ENCODE assay signal across 15 cellular contexts in the genomic region with DNA sequence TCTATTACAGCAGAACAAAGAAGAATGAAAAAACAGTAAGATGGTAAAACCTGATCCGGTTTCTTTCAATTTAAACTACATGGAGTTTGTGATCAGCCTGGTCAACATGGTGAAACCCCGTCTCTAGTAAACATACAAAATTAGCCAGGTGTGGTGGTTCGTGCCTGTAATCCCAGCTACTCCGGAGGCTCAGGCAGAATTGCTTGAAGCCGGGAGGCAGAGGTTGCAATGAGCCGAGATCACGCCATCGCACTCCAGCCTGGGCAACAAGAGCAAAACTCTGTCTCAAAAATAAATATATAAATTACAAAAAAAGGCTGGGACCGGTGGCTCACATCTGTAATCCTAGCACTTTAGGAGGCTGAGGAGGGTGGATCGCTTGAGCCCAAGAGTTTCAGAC. TPM values are rescaled to one million over a fixed set of nuclear protein-coding genes. Genes with fewer than 3 reads are reported as not detected.
DNase-seq lines count a peak whose midpoint lies in the region; FAIRE-seq and TF ChIP-seq lines count a peak whose summit lies in the region.
"Not testable (repeated sequence)": the region's sequence is repeated elsewhere in the genome, so short reads cannot be mapped to it uniquely, and the experiment has no call there.
"Had no signal": no experiment of that assay in that cellular context is flagged by ENCODE, and none has a peak within 500 bp of the region (broad histone marks: within the 10 kb centered on the region; RNA-seq: fewer than 3 reads in every experiment).

No MANE protein-coding gene starts in this region.

- not testable (repeated sequence) for FAIRE-seq in kidney (lab: Jason Lieb, UNC)

- H3K36me3 Mint-ChIP-seq in T-helper 2 cell treated with Interferon-gamma antibody and Interleukin-4, amounts not matched to agents 5 μg/mL and 100 μg/mL, for 36 hours (ENCODE audit: low read depth), result peaks cover 50% of the 10 kb centered on the region
- peaks cover 13% of the 10 kb centered on the region for H3K36me3 Mint-ChIP-seq in activated naive CD4-positive, alpha-beta T cell treated with anti-CD3 and anti-CD28 coated beads, Interleukin-2, amount 50 U/mL, for 24 hours
- peaks cover 58% of the 10 kb centered on the region for H3K36me3 Mint-ChIP-seq in stimulated activated naive CD8-positive, alpha-beta T cell treated with anti-CD3 and anti-CD28 coated beads, Interleukin-15, Interleukin-2, amounts not matched to agents 100 ng/mL and 50 ng/mL, for 24 hours (ENCODE audit: low read depth)

- not testable (repeated sequence) for H3K27me3 ChIP-seq in BLaER1; KMS-11 (ENCODE audit: insufficient read depth, low read depth); effector memory CD4-positive, alpha-beta T cell (replicated peaks; ENCODE audit: control insufficient read depth, insufficient read depth, low read length, poor library complexity, severe bottlenecking); neural cell (ENCODE audit: insufficient read depth, low read depth, low read length)

- not testable (repeated sequence) for H3K4me3 ChIP-seq in BLaER1; KMS-11 (IDR thresholded peaks at IDR 0.05; ENCODE audit: insufficient read depth, low read depth, low read length); effector memory CD4-positive, alpha-beta T cell (ENCODE audit: insufficient read depth, low read depth, low read length, poor library complexity, severe bottlenecking)
- H3K4me3 ChIP-seq in kidney (ENCODE audit: low read length in 2 of 2) (peak overlapping the region; percentile 8 to 55), neural cell (ENCODE audit: low read length) (peak overlapping the region; percentile 36)

- H3K4me3 Mint-ChIP-seq in T-helper 2 cell treated with Interferon-gamma antibody and Interleukin-4, amounts not matched to agents 5 μg/mL and 100 μg/mL, for 36 hours, result peak overlapping the region; percentile 65
- peak overlapping the region; percentile 73 for H3K4me3 Mint-ChIP-seq in activated naive CD4-positive, alpha-beta T cell treated with anti-CD3 and anti-CD28 coated beads, Interleukin-2, amount 50 U/mL, for 24 hours
- not testable (repeated sequence) for H3K4me3 Mint-ChIP-seq in stimulated activated naive CD8-positive, alpha-beta T cell treated with anti-CD3 and anti-CD28 coated beads, Interleukin-15, Interleukin-2, amounts not matched to agents 100 ng/mL and 50 ng/mL, for 24 hours

- not testable (repeated sequence) for TF ChIP-seq RAD21 in neural cell (conservative IDR thresholded peaks at IDR 0.05)

- not testable (repeated sequence) for H2AFZ ChIP-seq in KMS-11 (ENCODE audit: low read depth); neural cell (ENCODE audit: low read depth, low read length)

- intact Hi-C loops in kidney (cut with DNase I), result not testable (repeated sequence)

- H3K79me2 ChIP-seq in KMS-11 (ENCODE audit: insufficient read depth, low read depth) (peaks cover 83% of the 10 kb centered on the region), neural cell (replicated peaks; ENCODE audit: insufficient read depth, low read length) (peaks cover 46% of the 10 kb centered on the region)

- H3K9me2 ChIP-seq in neural cell (ENCODE audit: insufficient read depth, low read length), result not testable (repeated sequence)

- H3K36me3 ChIP-seq in BLaER1 (peaks cover 80% of the 10 kb centered on the region), KMS-11 (ENCODE audit: insufficient read depth) (peaks cover 64% of the 10 kb centered on the region; the same call in 1 of the 2 replicates), kidney (ENCODE audit: control insufficient read depth in 1 of 2, insufficient read depth in 2 of 2, low read length in 2 of 2) (peaks cover 21 to 49% of the 10 kb centered on the region in 2 donors), neural cell (ENCODE audit: insufficient read depth, low read length) (peaks cover 17% of the 10 kb centered on the region)
- H3K36me3 ChIP-seq in effector memory CD4-positive, alpha-beta T cell (ENCODE audit: control insufficient read depth, insufficient read depth, low read length), result peaks cover 60% of the 10 kb centered on the region

- H3K9ac ChIP-seq in BLaER1, result peak overlapping the region; percentile 49; the same call in 1 of the 2 replicates
- not testable (repeated sequence) for H3K9ac ChIP-seq in KMS-11; neural cell (ENCODE audit: low read length)
- H3K9ac ChIP-seq in kidney (ENCODE audit: low read length in 2 of 2), result peak overlapping the region in 1 of 2 donors; percentile 58

- H3K4me2 ChIP-seq in BLaER1, result peak overlapping the region; percentile 84
- peak overlapping the region; percentile 93 for H3K4me2 ChIP-seq in KMS-11
- not testable (repeated sequence) for H3K4me2 ChIP-seq in neural cell (ENCODE audit: low read length)

- H4K20me1 ChIP-seq in BLaER1 (peaks cover 79% of the 10 kb centered on the region), KMS-11 (ENCODE audit: insufficient read depth) (peaks cover 26% of the 10 kb centered on the region)
- not testable (repeated sequence) for H4K20me1 ChIP-seq in neural cell (ENCODE audit: insufficient read depth)

- not testable (repeated sequence) for H3F3A ChIP-seq in neural cell (ENCODE audit: insufficient read depth, low read length, poor library complexity, severe bottlenecking)

- not testable (repeated sequence) for H3K9me3 Mint-ChIP-seq in T-helper 2 cell treated with Interferon-gamma antibody and Interleukin-4, amounts not matched to agents 5 μg/mL and 100 μg/mL, for 36 hours; activated naive CD4-positive, alpha-beta T cell treated with anti-CD3 and anti-CD28 coated beads, Interleukin-2, amount 50 U/mL, for 24 hours; stimulated activated naive CD8-positive, alpha-beta T cell treated with anti-CD3 and anti-CD28 coated beads, Interleukin-15, Interleukin-2, amounts not matched to agents 100 ng/mL and 50 ng/mL, for 24 hours

- peaks cover 32% of the 10 kb centered on the region for H3K4me1 Mint-ChIP-seq in T-helper 2 cell treated with Interferon-gamma antibody and Interleukin-4, amounts not matched to agents 5 μg/mL and 100 μg/mL, for 36 hours (ENCODE audit: low read depth)
- H3K4me1 Mint-ChIP-seq in activated naive CD4-positive, alpha-beta T cell treated with anti-CD3 and anti-CD28 coated beads, Interleukin-2, amount 50 U/mL, for 24 hours, result peaks cover 38% of the 10 kb centered on the region
- H3K4me1 Mint-ChIP-seq in stimulated activated naive CD8-positive, alpha-beta T cell treated with anti-CD3 and anti-CD28 coated beads, Interleukin-15, Interleukin-2, amounts not matched to agents 100 ng/mL and 50 ng/mL, for 24 hours (ENCODE audit: low read depth), result peaks cover 42% of the 10 kb centered on the region

- H3K9me3 ChIP-seq in BLaER1; effector memory CD4-positive, alpha-beta T cell (ENCODE audit: control insufficient read depth, low read length); kidney (ENCODE audit: control insufficient read depth in 1 of 2, low read length in 2 of 2); neural cell (ENCODE audit: low read length): not testable (repeated sequence)

- DNase-seq in T-helper 2 cell treated with Interferon-gamma antibody and Interleukin-4, amounts not matched to agents 5 μg/mL and 100 μg/mL, for 36 hours (ENCODE audit: low spot score); effector memory CD4-positive, alpha-beta T cell; kidney: not testable (repeated sequence)

- not testable (repeated sequence) for TF ChIP-seq CTCF in KMS-11 (conservative IDR thresholded peaks at IDR 0.05; ENCODE audit: low read depth, low read length); kidney (IDR thresholded peaks at IDR 0.05; ENCODE audit: borderline replicate concordance, extremely low read depth, insufficient read depth); neural cell (IDR thresholded peaks at IDR 0.05; ENCODE audit: poor library complexity, severe bottlenecking)

- H3K4me1 ChIP-seq in BLaER1 (peaks cover 43% of the 10 kb centered on the region), KMS-11 (ENCODE audit: low read depth, poor library complexity, severe bottlenecking) (peaks cover 48% of the 10 kb centered on the region), kidney (ENCODE audit: control insufficient read depth in 1 of 2, insufficient read depth in 1 of 2, low read depth in 1 of 2, low read length in 2 of 2) (peaks cover 14 to 19% of the 10 kb centered on the region in 2 donors)
- H3K4me1 ChIP-seq in effector memory CD4-positive, alpha-beta T cell (ENCODE audit: control insufficient read depth, insufficient read depth, low read length, poor library complexity, severe bottlenecking), result peaks cover 33% of the 10 kb centered on the region

- not testable (repeated sequence) for H3K27me3 Mint-ChIP-seq in T-helper 2 cell treated with Interferon-gamma antibody and Interleukin-4, amounts not matched to agents 5 μg/mL and 100 μg/mL, for 36 hours (ENCODE audit: low read depth); activated naive CD4-positive, alpha-beta T cell treated with anti-CD3 and anti-CD28 coated beads, Interleukin-2, amount 50 U/mL, for 24 hours; stimulated activated naive CD8-positive, alpha-beta T cell treated with anti-CD3 and anti-CD28 coated beads, Interleukin-15, Interleukin-2, amounts not matched to agents 100 ng/mL and 50 ng/mL, for 24 hours

- H3K27ac ChIP-seq in BLaER1; KMS-11; kidney (ENCODE audit: low read depth in 2 of 2, low read length in 2 of 2); neural cell (ENCODE audit: low read length): not testable (repeated sequence)
- H3K27ac ChIP-seq in effector memory CD4-positive, alpha-beta T cell (ENCODE audit: insufficient read depth, low read length, poor library complexity, severe bottlenecking), result peak overlapping the region; percentile 5

- H3K27ac Mint-ChIP-seq in T-helper 2 cell treated with Interferon-gamma antibody and Interleukin-4, amounts not matched to agents 5 μg/mL and 100 μg/mL, for 36 hours, result peak overlapping the region; percentile 27
- not testable (repeated sequence) for H3K27ac Mint-ChIP-seq in activated naive CD4-positive, alpha-beta T cell treated with anti-CD3 and anti-CD28 coated beads, Interleukin-2, amount 50 U/mL, for 24 hours
- peak overlapping the region; percentile 78 for H3K27ac Mint-ChIP-seq in stimulated activated naive CD8-positive, alpha-beta T cell treated with anti-CD3 and anti-CD28 coated beads, Interleukin-15, Interleukin-2, amounts not matched to agents 100 ng/mL and 50 ng/mL, for 24 hours

- not testable (repeated sequence) for TF ChIP-seq EP300 in neural cell (conservative IDR thresholded peaks at IDR 0.05; ENCODE audit: poor library complexity, severe bottlenecking)

RNA-seq across cellular contexts. Expression of gene KHDC4, which starts 3.5 kb away (rescaled TPM):
- total RNA-seq in kidney, result 57.4 TPM
- polyA plus RNA-seq in kidney (ENCODE audit: insufficient read depth, low read depth, low replicate concordance) (19.8 TPM), neural cell (84.8 and 97.1 TPM in 2 replicates)
- 48.5 and 63.7 TPM in 2 replicates for polyA minus RNA-seq in neural cell

RNA-seq across cellular contexts. Expression of gene RXFP4, which starts 10.7 kb away (rescaled TPM):
- not detected for total RNA-seq in kidney
- 0.32 TPM for polyA plus RNA-seq in kidney (ENCODE audit: insufficient read depth, low read depth, low replicate concordance)
- polyA plus RNA-seq in neural cell, result not detected in 2 replicates
- not detected in 2 replicates for polyA minus RNA-seq in neural cell
- total RNA-seq: activated B cell treated with CpG ODN at 0.5 μM for 24 hours; lung microvascular endothelial cell; M059J; ovary; T-helper 1 cell treated with Interleukin-12 subunit alpha and Interleukin-12 subunit beta and Interleukin-4 antibody, amounts not matched to agents 30 ng/mL and 1 ng/mL, for 36 hours; vagina had no signal
- polyA plus RNA-seq: cardiac muscle cell, ovary had no signal

RNA-seq across cellular contexts. Expression of gene RIT1, which starts 19.6 kb away (rescaled TPM):
- total RNA-seq in kidney, result 40.8 TPM
- polyA plus RNA-seq in kidney (ENCODE audit: insufficient read depth, low read depth, low replicate concordance) (33.2 TPM), neural cell (78.1 and 83.5 TPM in 2 replicates)
- polyA minus RNA-seq in neural cell, result 84.2 and 101 TPM in 2 replicates

RNA-seq across cellular contexts. Expression of gene ARHGEF2, which starts 47.6 kb away (rescaled TPM):
- 99.6 TPM for total RNA-seq in kidney
- polyA plus RNA-seq in kidney (ENCODE audit: insufficient read depth, low read depth, low replicate concordance) (32.3 TPM), neural cell (45.1 and 59.6 TPM in 2 replicates)
- 92.6 and 98.1 TPM in 2 replicates for polyA minus RNA-seq in neural cell
